Comparison of ENCODE assay signal across 12 cellular contexts in genomic region chr10:130215076-130215917, GRCh38.
"Had no signal": no experiment of that assay in that cellular context is flagged by ENCODE, and none has a peak within 500 bp of the region (broad histone marks: within the 10 kb centered on the region; RNA-seq: fewer than 3 reads in every experiment).

No MANE protein-coding gene starts in this region.

- DNase-seq: activated CD4-positive, CD25-positive, alpha-beta regulatory T cell; activated gamma-delta T cell treated with Interleukin-2 at 50 U/mL for 16 hours; activated naive CD8-positive, alpha-beta T cell treated with anti-CD3 and anti-CD28 coated beads for 36 hours; activated T-cell treated with anti-CD3 and anti-CD28 coated beads, Interleukin-2, amount 50 U/mL, for 1 hour; hypothalamus; naive thymus-derived CD4-positive, alpha-beta T cell; posterior cingulate gyrus; stimulated activated CD4-positive, alpha-beta T cell treated with anti-CD3 and anti-CD28 coated beads, Interleukin-12 subunit alpha, Interleukin-12 subunit beta, amount 100 ng/mL, for 4 hours; stimulated activated naive CD4-positive, alpha-beta T cell; substantia nigra had no signal

- H3K27ac ChIP-seq: neutrophil, right lobe of liver had no signal

- H3K9me3 ChIP-seq: neutrophil, right lobe of liver had no signal

- H3K4me3 ChIP-seq: right lobe of liver had no signal

- H3K36me3 ChIP-seq: neutrophil, right lobe of liver had no signal

- H3K4me1 ChIP-seq: right lobe of liver had no signal

- H3K27me3 ChIP-seq: neutrophil, right lobe of liver had no signal
